11 cellular contexts compared by ENCODE assay signal in the genomic region with DNA sequence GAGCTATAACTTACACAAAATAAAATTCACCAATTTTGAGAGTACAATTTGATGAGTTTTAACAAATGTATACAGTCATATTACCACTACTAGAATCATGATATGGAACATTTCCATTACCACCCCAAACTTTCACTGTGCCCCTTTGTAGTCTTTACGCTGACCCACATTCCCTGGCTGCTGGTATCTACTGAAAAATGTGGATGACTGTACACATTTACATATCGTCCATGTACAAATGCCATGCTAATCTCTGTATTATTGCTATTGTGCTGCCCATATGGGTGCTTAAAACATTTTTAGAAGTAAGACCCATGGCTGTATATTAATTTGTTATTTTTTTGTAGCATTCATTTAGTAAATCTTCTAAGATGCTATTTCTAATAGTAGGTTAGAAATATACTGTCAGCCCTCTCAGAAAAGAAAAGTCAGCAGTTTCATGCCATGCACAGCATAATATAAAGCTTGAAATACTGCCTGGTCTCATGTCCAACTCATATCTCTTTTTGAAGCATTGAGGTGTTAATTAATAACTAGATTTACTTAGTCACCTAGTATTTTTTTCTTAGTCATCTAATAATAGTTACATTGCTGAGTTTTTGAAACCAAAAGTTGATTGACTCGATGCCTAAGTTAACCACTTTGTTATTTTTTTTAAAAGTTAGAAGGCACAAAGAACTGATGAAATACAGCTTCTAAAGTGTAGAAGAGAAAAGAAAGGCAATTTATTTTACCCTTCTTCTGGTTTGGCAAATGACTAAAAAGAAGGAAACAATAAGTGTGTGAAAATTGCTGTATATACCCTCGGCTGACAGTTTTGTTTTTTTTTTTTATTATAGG.
DNase-seq lines count a peak whose midpoint lies in the region; ATAC-seq and FAIRE-seq lines count a peak whose summit lies in the region.
"Had no signal": no experiment of that assay in that cellular context is flagged by ENCODE, and none has a peak within 500 bp of the region (broad histone marks: within the 10 kb centered on the region; RNA-seq: fewer than 3 reads in every experiment).

No MANE protein-coding gene starts in this region.

- intact Hi-C loops in head of caudate nucleus (cut with DNase I), result no loop called here

- H3K27me3 Mint-ChIP-seq in immature natural killer cell (ENCODE audit: low read depth in 3 of 3), result peaks cover 0 to 3% (median 1%) of the 10 kb centered on the region in 3 donors

- DNase-seq in ACHN, result peak; percentile 18
- DNase-seq in GM19239 (ENCODE audit: insufficient read length, low spot score), result peak; percentile 14
- DNase-seq in retina, result no peak
- DNase-seq in HPDE6-E6E7 (ENCODE audit: extremely low spot score), result no peak
- no peak for DNase-seq in immature natural killer cell
- DNase-seq in head of caudate nucleus, result no peak
- DNase-seq: activated T-cell treated with anti-CD3 and anti-CD28 coated beads for 4 hours, NCI-H2171, tibial artery had no signal

- no peaks in the 10 kb centered on the region for H3K9me3 Mint-ChIP-seq in immature natural killer cell

- in situ Hi-C loops in ACHN (cut with HindIII; ENCODE audit: low pct_ligation_motif_present, low pct_unique_long_range_greater_than_20kb, low sequenced_read_pairs), result no loop called here

- no peaks in the 10 kb centered on the region for H3K36me3 Mint-ChIP-seq in immature natural killer cell

- no peak overlapping the region for H3K27ac Mint-ChIP-seq in immature natural killer cell

- H3K4me1 Mint-ChIP-seq in immature natural killer cell, result peaks cover 14 to 36% of the 10 kb centered on the region in 2 donors

- H3K4me3 Mint-ChIP-seq in immature natural killer cell, result peak overlapping the region in 2 of 5 donors; percentile 15 to 65

- peak; percentile 85 for ATAC-seq in HG02763 (IDR thresholded peaks at IDR 0.05; ENCODE audit: unreplicated experiment)
- ATAC-seq in HG03565 (IDR thresholded peaks at IDR 0.05; ENCODE audit: unreplicated experiment), result peak; percentile 59

- peak; percentile 94 for FAIRE-seq in GM19239 (lab: Jason Lieb, UNC)

Comparison
In these comparisons a context has a peak if more than half of its experiments do, and no peak if none do; other contexts are left out.
1. DNase-seq: peak in ACHN (single experiment) and GM19239 (single experiment); none in retina (single experiment), HPDE6-E6E7 (single experiment), immature natural killer cell (0 of 3) and head of caudate nucleus (0 of 42).